8 cellular contexts compared by ENCODE assay signal in genomic region chrX:93673056-93673868, GRCh38. TPM values are rescaled to one million over a fixed set of nuclear protein-coding genes. Genes with fewer than 3 reads are reported as not detected.
DNase-seq lines count a peak whose midpoint lies in the region; ATAC-seq and TF ChIP-seq lines count a peak whose summit lies in the region.

NAP1L3 (minus strand) TSS chrX:93673578; CDS start chrX:93673304, 274 bp downstream.

- H2AFZ ChIP-seq in PC-3 (ENCODE audit: low read length): peak within 1 kb of the TSS; percentile 86

- H3K4me1 ChIP-seq in PC-3 (ENCODE audit: insufficient read depth, low read length): no peaks in the 10 kb centered on the region
- no peaks in the 10 kb centered on the region for H3K4me1 ChIP-seq in foreskin keratinocyte

- CTCF ChIA-PET in PC-3 (lab: Charles Lee): no interaction called here

- H3K4me3 Mint-ChIP-seq in natural killer cell: peak within 1 kb of the TSS; percentile 90
- peak within 1 kb of the TSS; percentile 79 to 83 for H3K4me3 Mint-ChIP-seq in stimulated activated naive B cell treated with anti-CD40 and anti-IgM and Interleukin-4, amounts not matched to agents 10 μg/mL and 1 μg/mL and 100 μg/mL, for 72 hours

- no peaks in the 10 kb centered on the region for H4K20me1 ChIP-seq in PC-3 (ENCODE audit: low read length)

- no TSS peak for BruUV-seq in PC-3 (replicated peaks; lab: Mats Ljungman, UMichigan)

- DNase-seq in DMS 273 (lab: John Stamatoyannopoulos, UW; ENCODE audit: unreplicated experiment): peak; percentile 90
- DNase-seq in PC-3: peak; percentile 44
- peak; percentile 38 for DNase-seq in activated gamma-delta T cell treated with Interleukin-2 at 50 U/mL for 16 hours
- DNase-seq in foreskin keratinocyte: peak in 1 of 2 donors; percentile 19
- peak; percentile 32 for DNase-seq in natural killer cell
- peak; percentile 18 for DNase-seq in stimulated activated naive B cell treated with anti-CD40 and anti-IgM and Interleukin-4, amounts not matched to agents 10 μg/mL and 1 μg/mL and 100 μg/mL, for 72 hours

- H3K27me3 Mint-ChIP-seq in natural killer cell (ENCODE audit: low read depth in 2 of 2): peaks cover 0 to 16% of the 10 kb centered on the region in 2 donors
- peaks cover 14 to 19% of the 10 kb centered on the region in 2 donors for H3K27me3 Mint-ChIP-seq in stimulated activated naive B cell treated with anti-CD40 and anti-IgM and Interleukin-4, amounts not matched to agents 10 μg/mL and 1 μg/mL and 100 μg/mL, for 72 hours

- intact Hi-C loops in PC-3 (cut with micrococcal nuclease): loop anchor here (10.0 kb wide), 1 partner anchor 88 kb away; no protein-coding TSS in a partner anchor
- intact Hi-C loops in natural killer cell (cut with micrococcal nuclease): no loop called here

- H3K27me3 ChIP-seq in PC-3 (ENCODE audit: low read length) (no peaks in the 10 kb centered on the region), foreskin keratinocyte (peaks cover 2% of the 10 kb centered on the region)

- H3K27ac ChIP-seq in PC-3 (ENCODE audit: low read length) (no peak within 1 kb of the TSS), foreskin keratinocyte (no peak within 1 kb of the TSS)

- no peak for TF ChIP-seq CTCF in PC-3 (conservative IDR thresholded peaks at IDR 0.05; ENCODE audit: low read depth, low read length)
- TF ChIP-seq CTCF in foreskin keratinocyte (conservative IDR thresholded peaks at IDR 0.05): no peak
- TF ChIP-seq CTCF in natural killer cell (IDR thresholded peaks at IDR 0.05): no peak

- H3K27ac Mint-ChIP-seq in natural killer cell: peak within 1 kb of the TSS; percentile 77 to 87
- H3K27ac Mint-ChIP-seq in stimulated activated naive B cell treated with anti-CD40 and anti-IgM and Interleukin-4, amounts not matched to agents 10 μg/mL and 1 μg/mL and 100 μg/mL, for 72 hours: peak within 1 kb of the TSS; percentile 22

- H3K9ac ChIP-seq in PC-3 (ENCODE audit: low read length): peak within 1 kb of the TSS; percentile 26; the same call in 1 of the 2 replicates

- no peaks in the 10 kb centered on the region for H3K9me2 ChIP-seq in PC-3 (replicated peaks; ENCODE audit: low read length)

- no peaks in the 10 kb centered on the region for H3K79me2 ChIP-seq in PC-3 (ENCODE audit: low read length)

- no peaks in the 10 kb centered on the region for H3K36me3 ChIP-seq in PC-3 (ENCODE audit: low read depth, low read length)

- peaks cover 13 to 16% of the 10 kb centered on the region in 2 donors for H3K4me1 Mint-ChIP-seq in natural killer cell
- peaks cover 4 to 10% of the 10 kb centered on the region in 2 donors for H3K4me1 Mint-ChIP-seq in stimulated activated naive B cell treated with anti-CD40 and anti-IgM and Interleukin-4, amounts not matched to agents 10 μg/mL and 1 μg/mL and 100 μg/mL, for 72 hours

- peak; percentile 58 for ATAC-seq in HG02840 (IDR thresholded peaks at IDR 0.05; ENCODE audit: low FRiP score, unreplicated experiment)
- ATAC-seq in PC-3: peak; percentile 86
- peak; percentile 86 for ATAC-seq in foreskin keratinocyte
- ATAC-seq in natural killer cell: peak; percentile 56 to 82 (median 76)
- peak; percentile 81 to 87 for ATAC-seq in stimulated activated naive B cell treated with anti-CD40 and anti-IgM and Interleukin-4, amounts not matched to agents 10 μg/mL and 1 μg/mL and 100 μg/mL, for 72 hours (replicated peaks)
- ATAC-seq in HG03139 (IDR thresholded peaks at IDR 0.05; ENCODE audit: unreplicated experiment): no peak

- POLR2A ChIA-PET in PC-3 (lab: Charles Lee; ENCODE audit: unreplicated experiment): no interaction called here

- peak within 1 kb of the TSS; percentile 84 for H3K4me2 ChIP-seq in PC-3 (ENCODE audit: low read length)

- no peaks in the 10 kb centered on the region for H3K36me3 Mint-ChIP-seq in natural killer cell
- no peaks in the 10 kb centered on the region for H3K36me3 Mint-ChIP-seq in stimulated activated naive B cell treated with anti-CD40 and anti-IgM and Interleukin-4, amounts not matched to agents 10 μg/mL and 1 μg/mL and 100 μg/mL, for 72 hours

- H3F3A ChIP-seq in PC-3 (ENCODE audit: low read length, unreplicated experiment): no peaks in the 10 kb centered on the region

- no peaks in the 10 kb centered on the region for H3K9me3 Mint-ChIP-seq in natural killer cell
- no peaks in the 10 kb centered on the region for H3K9me3 Mint-ChIP-seq in stimulated activated naive B cell treated with anti-CD40 and anti-IgM and Interleukin-4, amounts not matched to agents 10 μg/mL and 1 μg/mL and 100 μg/mL, for 72 hours

- peak within 1 kb of the TSS; percentile 76 for H3K4me3 ChIP-seq in PC-3 (ENCODE audit: low read length)

- H3K9me3 ChIP-seq in PC-3 (ENCODE audit: low read length): no peaks in the 10 kb centered on the region

RNA-seq across cellular contexts. Expression of gene NAP1L3, which starts in this region (rescaled TPM):
- total RNA-seq in PC-3 (2014; rRNA removed) (1.5 and 1.9 TPM in 2 replicates), foreskin keratinocyte (0.11 and 0.61 TPM in 2 replicates), natural killer cell (1 to 10 TPM; 1.4 to 1.7 (median 1.6) TPM)
- polyA plus RNA-seq in foreskin keratinocyte: 0.08 and 0.19 TPM in 2 replicates

Comparison
In these comparisons a context has a peak if more than half of its experiments do, and no peak if none do; other contexts are left out.
1. Peak in ATAC-seq in foreskin keratinocyte; RNA of the gene not detected or under 1 TPM.